12 cellular contexts compared by ENCODE assay signal in genomic region chr1:159765806-159766205, GRCh38. TPM values are rescaled to one million over a fixed set of nuclear protein-coding genes. Genes with fewer than 3 reads are reported as not detected.
"Had no signal": no experiment of that assay in that cellular context is flagged by ENCODE, and none has a peak within 500 bp of the region (broad histone marks: within the 10 kb centered on the region; RNA-seq: fewer than 3 reads in every experiment).

No MANE protein-coding gene starts in this region.

- H3K4me3 Mint-ChIP-seq: GM23338, H9, HFFc6 had no signal

- ATAC-seq: GM23338, HCT116 had no signal

- H3K4me2 ChIP-seq: GM23338 had no signal

- FAIRE-seq: H1, H54 had no signal

- H3K4me1 ChIP-seq: HAP-1 had no signal

- H3K36me3 ChIP-seq: HAP-1 had no signal

- DNase-seq: GM23248, GOT3, H7, H9, HCEC 1CT, HFFc6 had no signal

- H3K9me3 ChIP-seq: HAP-1 had no signal

- H3K9ac ChIP-seq: GM23248 had no signal

- H3K27ac Mint-ChIP-seq: GM23338, H9, HFFc6 had no signal

- H3K9me3 Mint-ChIP-seq: GM23338, HFFc6 had no signal

- H2AFZ ChIP-seq: GM23248, GM23338 had no signal

- H3K27ac ChIP-seq: GM23248 had no signal

- H3K4me3 ChIP-seq: GM23248, GM23338, HAP-1 had no signal

RNA-seq across cellular contexts. Expression of gene FCRL6, which starts 36.4 kb away (rescaled TPM):
- total RNA-seq: GM23248, GM23338, H1, H4, H7, H9, HFFc6 had no signal
- polyA plus RNA-seq: GM23248, GM23338, H1 had no signal

RNA-seq across cellular contexts. Expression of gene CRP, which starts 51.4 kb away (rescaled TPM):
- total RNA-seq: GM23248, GM23338, H1, H4, H7, H9, HFFc6 had no signal
- polyA plus RNA-seq: GM23248, GM23338, H1 had no signal
